ENCODE assay signal across 18 cellular contexts in the genomic region with DNA sequence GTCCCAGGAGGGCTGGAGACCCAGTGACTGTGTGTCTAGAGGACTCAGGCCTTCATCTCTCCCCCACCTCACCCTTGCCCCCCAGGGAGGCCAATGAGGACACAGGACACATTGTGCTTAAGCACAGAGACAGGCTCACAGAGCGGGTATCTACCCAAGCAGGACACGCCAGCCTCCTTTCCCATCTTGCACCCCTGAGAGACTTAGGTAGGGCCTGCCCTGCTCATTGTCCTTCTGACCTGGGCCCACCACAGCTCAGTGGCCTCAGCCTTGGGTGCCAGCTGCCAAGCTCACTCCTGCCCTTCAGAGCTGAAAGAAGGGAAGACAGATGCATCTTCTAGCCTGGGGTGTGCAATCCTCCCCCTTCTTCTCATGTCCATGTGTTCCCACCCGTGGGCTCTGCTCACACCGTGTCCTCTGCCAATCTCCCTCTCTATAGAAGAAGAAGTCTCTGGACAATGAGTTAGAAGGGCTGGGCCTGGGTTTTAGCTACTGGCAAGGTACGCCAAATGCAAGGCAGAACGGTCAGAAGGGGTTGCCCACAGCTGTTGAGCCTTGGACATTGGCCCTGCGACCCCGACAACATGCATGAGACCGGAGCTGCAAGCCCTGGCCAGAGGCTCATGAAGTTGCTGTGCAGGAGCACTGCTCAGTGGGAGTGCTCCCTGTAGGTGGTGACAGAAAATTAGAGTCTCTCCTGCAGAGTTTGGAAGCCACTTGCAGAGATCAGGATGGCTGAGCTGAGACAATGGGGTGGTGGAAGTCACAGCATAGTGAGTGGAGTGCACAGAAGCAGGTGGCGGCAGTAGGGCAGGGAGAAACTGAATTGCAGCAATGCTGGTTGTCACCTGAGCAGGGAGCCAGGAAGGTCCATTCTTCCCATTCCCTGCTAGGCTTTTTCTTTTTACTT. TPM values are rescaled to one million over a fixed set of nuclear protein-coding genes. Genes with fewer than 3 reads are reported as not detected.
"Had no signal": no experiment of that assay in that cellular context is flagged by ENCODE, and none has a peak within 500 bp of the region (broad histone marks: within the 10 kb centered on the region; RNA-seq: fewer than 3 reads in every experiment).

No MANE protein-coding gene starts in this region.

- H3K9me3 Mint-ChIP-seq: activated CD4-positive, alpha-beta T cell treated with anti-CD3 and anti-CD28 coated beads, Interleukin-2, amount 10 ng/mL, durations not matched to agents 24 days and 14 days; activated naive CD8-positive, alpha-beta T cell treated with anti-CD3 and anti-CD28 coated beads, Interleukin-2, amount 50 U/mL, for 24 hours; immature natural killer cell; naive thymus-derived CD8-positive, alpha-beta T cell had no signal

- H3K27ac ChIP-seq: ascending aorta, esophagus squamous epithelium, uterus had no signal

- H3K36me3 ChIP-seq: ascending aorta, esophagus squamous epithelium, uterus had no signal

- H3K4me3 Mint-ChIP-seq: activated CD4-positive, alpha-beta T cell treated with anti-CD3 and anti-CD28 coated beads, Interleukin-2, amount 10 ng/mL, durations not matched to agents 24 days and 14 days; activated naive CD8-positive, alpha-beta T cell treated with anti-CD3 and anti-CD28 coated beads, Interleukin-2, amount 50 U/mL, for 24 hours; immature natural killer cell; naive thymus-derived CD8-positive, alpha-beta T cell had no signal

- ATAC-seq: activated naive CD8-positive, alpha-beta T cell treated with anti-CD3 and anti-CD28 coated beads, Interleukin-2, amount 50 U/mL, for 24 hours; left cardiac atrium; mucosa of descending colon; naive thymus-derived CD8-positive, alpha-beta T cell; stimulated activated naive CD8-positive, alpha-beta T cell treated with anti-CD3 and anti-CD28 coated beads, Interleukin-15, Interleukin-2, amounts not matched to agents 100 U/mL and 50 U/mL, for 24 hours had no signal

- H3K27me3 ChIP-seq: ascending aorta, esophagus squamous epithelium, uterus had no signal

- H3K36me3 Mint-ChIP-seq: immature natural killer cell; naive thymus-derived CD8-positive, alpha-beta T cell had no signal

- H3K9me3 ChIP-seq: ascending aorta, esophagus squamous epithelium, mucosa of descending colon, uterus had no signal

- H3K27ac Mint-ChIP-seq: activated CD4-positive, alpha-beta T cell treated with anti-CD3 and anti-CD28 coated beads, Interleukin-2, amount 10 ng/mL, durations not matched to agents 24 days and 14 days; activated naive CD8-positive, alpha-beta T cell treated with anti-CD3 and anti-CD28 coated beads, Interleukin-2, amount 50 U/mL, for 24 hours; immature natural killer cell had no signal

- DNase-seq: activated CD4-positive, alpha-beta T cell treated with anti-CD3 and anti-CD28 coated beads, Interleukin-2, amount 10 ng/mL, durations not matched to agents 24 days and 14 days; activated naive CD4-positive, alpha-beta T cell treated with Interleukin-2 at 50 U/mL for 16 hours; activated naive CD8-positive, alpha-beta T cell treated with anti-CD3 and anti-CD28 coated beads, Interleukin-2, amount 50 U/mL, for 24 hours; esophagus squamous epithelium; foreskin fibroblast; glutamatergic neuron; immature natural killer cell; left cardiac atrium; mucosa of descending colon; naive thymus-derived CD8-positive, alpha-beta T cell; occipital lobe; stimulated activated CD4-positive, alpha-beta T cell treated with anti-CD3 and anti-CD28 coated beads, Interleukin-2, amount 100 ng/mL, for 48 hours; stimulated activated naive CD8-positive, alpha-beta T cell treated with anti-CD3 and anti-CD28 coated beads, Interleukin-15, Interleukin-2, amounts not matched to agents 100 U/mL and 50 U/mL, for 24 hours; T-helper 1 cell; uterus had no signal

- H3K4me3 ChIP-seq: ascending aorta, esophagus squamous epithelium, mucosa of descending colon, uterus had no signal

- H3K27me3 Mint-ChIP-seq: activated naive CD8-positive, alpha-beta T cell treated with anti-CD3 and anti-CD28 coated beads, Interleukin-2, amount 50 U/mL, for 24 hours had no signal

- H3K4me1 Mint-ChIP-seq: activated CD4-positive, alpha-beta T cell treated with anti-CD3 and anti-CD28 coated beads, Interleukin-2, amount 10 ng/mL, durations not matched to agents 24 days and 14 days; activated naive CD8-positive, alpha-beta T cell treated with anti-CD3 and anti-CD28 coated beads, Interleukin-2, amount 50 U/mL, for 24 hours; immature natural killer cell had no signal

- H3K4me1 ChIP-seq: ascending aorta, uterus had no signal

RNA-seq across cellular contexts. Expression of gene ACSBG1, which starts 32.8 kb away (rescaled TPM):
- total RNA-seq: activated CD4-positive, alpha-beta T cell treated with anti-CD3 and anti-CD28 coated beads, Interleukin-2, amount 10 ng/mL, durations not matched to agents 24 days and 14 days; ascending aorta; bronchial epithelial cell; naive thymus-derived CD8-positive, alpha-beta T cell; pulmonary artery endothelial cell had no signal
